ENCODE assay signal across 19 cellular contexts in genomic region chr5:171743786-171744076, GRCh38. TPM values are rescaled to one million over a fixed set of nuclear protein-coding genes. Genes with fewer than 3 reads are reported as not detected.
A peak's percentile ranks its signal among the peaks of the same experiment; 100 is the strongest.
DNase-seq lines count a peak whose midpoint lies in the region; ATAC-seq, FAIRE-seq and TF ChIP-seq lines count a peak whose summit lies in the region.
"Had no signal": no experiment of that assay in that cellular context is flagged by ENCODE, and none has a peak within 500 bp of the region (broad histone marks: within the 10 kb centered on the region; RNA-seq: fewer than 3 reads in every experiment).

No MANE protein-coding gene starts in this region.

- no peak overlapping the region for H3K27ac ChIP-seq in substantia nigra (ENCODE audit: low read depth, low read length, poor library complexity, severe bottlenecking)
- H3K27ac ChIP-seq in heart right ventricle, result no peak overlapping the region

- no peaks in the 10 kb centered on the region for H3K9me3 ChIP-seq in heart right ventricle

- no peaks in the 10 kb centered on the region for H3K27me3 ChIP-seq in heart right ventricle

- intact Hi-C loops in heart right ventricle (cut with DNase I), result loop anchor here in 3 of 10 donors (10.0 kb wide), 3 partner anchors 91 to 319 kb away; no protein-coding TSS in a partner anchor

- peaks cover 0 to 6% (median 0%) of the 10 kb centered on the region in 9 donors for H3K4me1 ChIP-seq in heart right ventricle

- WGBS in heart right ventricle, 2 donors, result 72 to 75% methylated on average over 2 of the region's 2 CpGs

- no peak for TF ChIP-seq CTCF in GM12865 (IDR thresholded peaks at IDR 0.05; ENCODE audit: insufficient read depth, low read depth, low read length, missing control alignments)
- TF ChIP-seq CTCF in heart right ventricle (IDR thresholded peaks at IDR 0.05), result no peak

- ATAC-seq in GM21526 (IDR thresholded peaks at IDR 0.05; ENCODE audit: low FRiP score, unreplicated experiment) (peak; percentile 40), HG03064 (IDR thresholded peaks at IDR 0.05; ENCODE audit: low read depth, unreplicated experiment) (peak; percentile 17), heart right ventricle (no peak)
- ATAC-seq: CD8-positive, alpha-beta T cell; GM23338; HCT116; PC-3 had no signal

- FAIRE-seq in HTR-8/SVneo (lab: Jason Lieb, UNC), result no peak

- H3K36me3 ChIP-seq in heart right ventricle, result no peaks in the 10 kb centered on the region

- H3K4me3 ChIP-seq in GM12865 (ENCODE audit: low read depth, low read length) (no peak overlapping the region), heart right ventricle (no peak overlapping the region)
- H3K4me3 ChIP-seq: GM23338 had no signal

- DNase-seq in GM12865 (ENCODE audit: low read depth) (peak; percentile 44), RPMI8226 (peak; percentile 26), substantia nigra (lab: John Stamatoyannopoulos, UW) (no peak), NCI-H774 (lab: John Stamatoyannopoulos, UW) (no peak), HTR-8/SVneo (ENCODE audit: insufficient read length, low spot score) (no peak), heart right ventricle (no peak)
- DNase-seq: 8988T; CD8-positive, alpha-beta T cell; KBM-7; NCI-H1417 treated with DMSO at 0.1 percent for 48 hours; NCI-H1930; NCI-H446; NCI-H69; PC-3 had no signal

RNA-seq across cellular contexts. Expression of gene SMIM23, which starts 41.9 kb away (rescaled TPM):
- not detected for total RNA-seq in heart right ventricle
- not detected for polyA plus RNA-seq in heart right ventricle
- total RNA-seq: CD8-positive, alpha-beta T cell; GM23338; PC-3 had no signal
- polyA plus RNA-seq: BJ, GM23338 had no signal

Comparison
In these comparisons a context has a peak if more than half of its experiments do, and no peak if none do; other contexts are left out.
1. DNase-seq: peak in GM12865 (single experiment) and RPMI8226 (single experiment); none in substantia nigra (0 of 49), NCI-H774 (single experiment), HTR-8/SVneo (single experiment) and heart right ventricle (0 of 2).
2. ATAC-seq: peak in GM21526 (single experiment) and HG03064 (single experiment); none in heart right ventricle (0 of 8).